Comparison of ENCODE assay signal across 8 cellular contexts in the genomic region with DNA sequence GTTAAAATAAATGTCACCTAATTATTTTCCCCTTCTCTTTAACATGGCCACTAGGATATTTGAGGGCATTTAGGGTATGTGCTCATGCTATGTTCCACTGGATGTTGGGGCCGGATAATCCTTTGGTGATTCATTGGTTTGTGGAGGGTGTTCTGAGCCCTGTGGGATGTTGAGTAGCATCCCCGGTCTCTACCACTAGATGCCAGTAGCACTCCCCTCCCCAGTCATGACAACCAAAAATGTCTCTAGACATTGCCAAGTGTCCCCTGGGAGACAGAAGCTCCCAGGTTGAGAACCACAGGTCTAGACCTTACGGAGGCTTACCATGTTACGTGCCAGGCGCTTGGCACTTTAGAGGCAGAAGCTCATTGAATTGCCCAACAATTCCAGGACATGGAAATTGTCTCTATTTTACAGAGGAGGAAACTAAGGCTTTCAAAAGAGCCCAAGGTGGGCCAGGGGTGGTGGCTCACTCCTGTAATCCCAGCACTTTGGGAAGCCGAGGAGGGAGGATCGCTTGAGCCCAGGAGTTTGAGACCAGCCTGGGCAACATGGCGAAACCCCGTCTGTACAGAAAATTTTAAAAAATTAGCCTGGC. TPM values are rescaled to one million over a fixed set of nuclear protein-coding genes. Genes with fewer than 3 reads are reported as not detected.
DNase-seq lines count a peak whose midpoint lies in the region; ATAC-seq and TF ChIP-seq lines count a peak whose summit lies in the region.

No MANE protein-coding gene starts in this region.

- DNase-seq in ACHN, result peak; percentile 68
- DNase-seq in GDM1 (lab: John Stamatoyannopoulos, UW), result peak; percentile 41
- DNase-seq in NCI-H1694 (lab: John Stamatoyannopoulos, UW), result peak; percentile 20
- peak; percentile 36 for DNase-seq in glomerular endothelial cell (ENCODE audit: extremely low read depth, low read depth, low spot score)
- DNase-seq in stimulated activated CD4-positive, alpha-beta T cell treated with anti-CD3 and anti-CD28 coated beads, Interleukin-2, amount 100 ng/mL, for 48 hours, result peak; percentile 10 to 23
- DNase-seq in 8988T, result no peak

- no peak for ATAC-seq in GM21360 (IDR thresholded peaks at IDR 0.05; ENCODE audit: unreplicated experiment)

- peak; percentile 92 for TF ChIP-seq CTCF in WI38 (IDR thresholded peaks at IDR 0.05; ENCODE audit: low read depth, low read length)

- in situ Hi-C loops in ACHN (cut with HindIII; ENCODE audit: low pct_ligation_motif_present, low pct_unique_long_range_greater_than_20kb, low sequenced_read_pairs), result no loop called here

- no peak overlapping the region for H3K4me3 ChIP-seq in WI38 (ENCODE audit: low read depth, low read length)

RNA-seq across cellular contexts. Expression of gene SHANK1, which starts 14.1 kb away (rescaled TPM):
- total RNA-seq in glomerular endothelial cell, result 1.2 and 2.0 TPM in 2 replicates

RNA-seq across cellular contexts. Expression of gene CLEC11A, which starts 17.6 kb away (rescaled TPM):
- total RNA-seq in glomerular endothelial cell, result 14.4 and 16.2 TPM in 2 replicates

RNA-seq across cellular contexts. Expression of gene C19orf81, which starts 56.3 kb away (rescaled TPM):
- total RNA-seq in glomerular endothelial cell, result 3.1 and 9.0 TPM in 2 replicates
